19 cellular contexts compared by ENCODE assay signal in genomic region chr1:112257043-112257835, GRCh38.
DNase-seq lines count a peak whose midpoint lies in the region; ATAC-seq and TF ChIP-seq lines count a peak whose summit lies in the region.
"Had no signal": no experiment of that assay in that cellular context is flagged by ENCODE, and none has a peak within 500 bp of the region (broad histone marks: within the 10 kb centered on the region; RNA-seq: fewer than 3 reads in every experiment).

No MANE protein-coding gene starts in this region.

- H3K9me3 ChIP-seq in left ventricle myocardium inferior (replicated peaks) (no peaks in the 10 kb centered on the region), body of pancreas (no peaks in the 10 kb centered on the region)

- H3K4me3 ChIP-seq in left ventricle myocardium inferior (no peak overlapping the region), body of pancreas (no peak overlapping the region)
- H3K4me3 ChIP-seq: K562 had no signal

- intact Hi-C loops in left ventricle myocardium inferior (cut with micrococcal nuclease) = no loop called here
- intact Hi-C loops in left cardiac atrium (cut with DNase I) = no loop called here
- intact Hi-C loops in body of pancreas (cut with DNase I) = no loop called here

- H3K27me3 ChIP-seq in left ventricle myocardium inferior (ENCODE audit: low read depth) = no peaks in the 10 kb centered on the region
- H3K27me3 ChIP-seq in body of pancreas = no peaks in the 10 kb centered on the region

- H3K36me3 ChIP-seq in left ventricle myocardium inferior (no peaks in the 10 kb centered on the region), body of pancreas (replicated peaks in 1 of 2; ENCODE audit: insufficient read depth in 1 of 2, low read depth in 2 of 2) (no peaks in the 10 kb centered on the region)

- 70 to 73% methylated on average over 7 of the region's 7 CpGs for WGBS in body of pancreas, 2 donors

- no peak for ATAC-seq in left cardiac atrium
- ATAC-seq in HG03520 (IDR thresholded peaks at IDR 0.05; ENCODE audit: unreplicated experiment) = no peak
- no peak for ATAC-seq in body of pancreas
- ATAC-seq: K562 had no signal

- no peak for TF ChIP-seq POLR2A in body of pancreas (IDR thresholded peaks at IDR 0.05)

- H3K4me1 ChIP-seq in left ventricle myocardium inferior = peaks cover 6% of the 10 kb centered on the region
- H3K4me1 ChIP-seq in body of pancreas = no peaks in the 10 kb centered on the region

- no peak for DNase-seq in left ventricle myocardium inferior
- no peak for DNase-seq in left cardiac atrium
- peak; percentile 3 for DNase-seq in M059J (ENCODE audit: low read depth)
- peak; percentile 6 for DNase-seq in kidney tubule cell (ENCODE audit: low spot score)
- DNase-seq in body of pancreas = no peak
- DNase-seq in medulla oblongata (ENCODE audit: extremely low spot score) = no peak
- DNase-seq: 8988T, Calu3, DMS79 treated with DMSO at 0.1 percent for 48 hours, Kasumi-1, NCI-H1092, NCI-H1417 treated with DMSO at 0.1 percent for 48 hours, NCI-H2081, NCI-H2227 treated with DMSO at 0.1 percent for 48 hours, NCI-H510A, Right ventricle myocardium superior, RPMI8226 had no signal

- TF ChIP-seq CTCF in left ventricle myocardium inferior (IDR thresholded peaks at IDR 0.05; ENCODE audit: borderline replicate concordance) (no peak), body of pancreas (IDR thresholded peaks at IDR 0.05) (no peak)

- H3K27ac ChIP-seq in left ventricle myocardium inferior (replicated peaks) (peak overlapping the region; percentile 31), body of pancreas (no peak overlapping the region)

Comparison
In these comparisons a context has a peak if more than half of its experiments do, and no peak if none do; other contexts are left out.
1. DNase-seq: peak in M059J (single experiment) and kidney tubule cell (single experiment); none in left ventricle myocardium inferior (single experiment), left cardiac atrium (single experiment), body of pancreas (0 of 4) and medulla oblongata (single experiment).